In genomic region chr4:162700815-162701361, GRCh38 we compare ENCODE assay signal across 20 cellular contexts.
DNase-seq lines count a peak whose midpoint lies in the region; ATAC-seq and TF ChIP-seq lines count a peak whose summit lies in the region.
"Had no signal": no experiment of that assay in that cellular context is flagged by ENCODE, and none has a peak within 500 bp of the region (broad histone marks: within the 10 kb centered on the region; RNA-seq: fewer than 3 reads in every experiment).

No MANE protein-coding gene starts in this region.

- DNase-seq in GM12865 (ENCODE audit: low read depth) (peak; percentile 12), HT1080 (ENCODE audit: low read depth) (peak; percentile 49), suprapubic skin (ENCODE audit: low spot score in 2 of 2) (no peak), T-helper 17 cell (no peak), NOMO-1 treated with dmso at 0.1 percent for 144 hours (lab: John Stamatoyannopoulos, UW; ENCODE audit: unreplicated experiment) (no peak)
- DNase-seq in stimulated activated naive CD4-positive, alpha-beta T cell treated with Interleukin-2 at 50 U/mL for 16 hours (lab: John Stamatoyannopoulos, UW): no peak
- DNase-seq: activated CD4-positive, CD25-positive, alpha-beta regulatory T cell treated with anti-CD3 and anti-CD28 coated beads, Interleukin-2, amount 50 U/mL, for 72 hours; CD4-positive, alpha-beta memory T cell; DMS79 treated with DMSO at 0.1 percent for 48 hours; left ventricle myocardium superior; NCI-H2029; NCI-H510A treated with DMSO at 0.1 percent for 48 hours; SIG-M5; sigmoid colon; stimulated activated CD4-positive, alpha-beta T cell treated with anti-CD3 and anti-CD28 coated beads, Interleukin-1b, Interleukin-23, amount 100 ng/mL, for 48 hours; uterus had no signal

- no peaks in the 10 kb centered on the region for H3K9me3 ChIP-seq in suprapubic skin
- H3K9me3 ChIP-seq in T-helper 17 cell (ENCODE audit: control insufficient read depth, low read length, poor library complexity, severe bottlenecking): no peaks in the 10 kb centered on the region

- no peaks in the 10 kb centered on the region for H3K27me3 Mint-ChIP-seq in T-helper 17 cell
- H3K27me3 Mint-ChIP-seq: CD4-positive, alpha-beta memory T cell had no signal

- WGBS in suprapubic skin: 75% methylated on average over 3 of the region's 3 CpGs

- H3K4me1 Mint-ChIP-seq in T-helper 17 cell: no peaks in the 10 kb centered on the region
- H3K4me1 Mint-ChIP-seq: CD4-positive, alpha-beta memory T cell had no signal

- ATAC-seq in GM19025 (IDR thresholded peaks at IDR 0.05; ENCODE audit: low read depth, unreplicated experiment): peak; percentile 58
- ATAC-seq in HG02852 (IDR thresholded peaks at IDR 0.05; ENCODE audit: unreplicated experiment): peak; percentile 77
- ATAC-seq in T-helper 17 cell: no peak
- ATAC-seq: left ventricle myocardium superior had no signal

- no peaks in the 10 kb centered on the region for H3K36me3 Mint-ChIP-seq in T-helper 17 cell (ENCODE audit: low read depth)
- H3K36me3 Mint-ChIP-seq: CD4-positive, alpha-beta memory T cell; IgD-negative memory B cell had no signal

- no peak overlapping the region for H3K4me3 Mint-ChIP-seq in T-helper 17 cell
- H3K4me3 Mint-ChIP-seq: CD4-positive, alpha-beta memory T cell had no signal

- TF ChIP-seq POLR2A in suprapubic skin (IDR thresholded peaks at IDR 0.05): no peak

- H3K27ac ChIP-seq in suprapubic skin: no peak overlapping the region
- H3K27ac ChIP-seq: sigmoid colon, uterus had no signal

- TF ChIP-seq CTCF in GM12865 (IDR thresholded peaks at IDR 0.05; ENCODE audit: insufficient read depth, low read depth, low read length, missing control alignments): no peak
- no peak for TF ChIP-seq CTCF in suprapubic skin (IDR thresholded peaks at IDR 0.05)

- no peak for TF ChIP-seq EP300 in suprapubic skin (IDR thresholded peaks at IDR 0.05)

- no peak overlapping the region for H3K27ac Mint-ChIP-seq in T-helper 17 cell
- H3K27ac Mint-ChIP-seq: activated T-helper 2 cell treated with anti-CD3 and anti-CD28 coated beads, Interferon-gamma antibody, Interleukin-2, Interleukin-4, amounts not matched to agents 10 μg/mL and 5 μg/mL and 100 μg/mL, durations not matched to agents 14 hours and 24 hours and 36 hours; IgD-negative memory B cell had no signal

- no peaks in the 10 kb centered on the region for H3K36me3 ChIP-seq in suprapubic skin
- H3K36me3 ChIP-seq: sigmoid colon, uterus had no signal

- no peaks in the 10 kb centered on the region for H3K27me3 ChIP-seq in suprapubic skin
- H3K27me3 ChIP-seq: sigmoid colon, uterus had no signal

- no peak overlapping the region for H3K4me3 ChIP-seq in GM12865 (ENCODE audit: low read depth, low read length)
- no peak overlapping the region for H3K4me3 ChIP-seq in suprapubic skin
- H3K4me3 ChIP-seq: sigmoid colon, uterus had no signal

- no peaks in the 10 kb centered on the region for H3K4me1 ChIP-seq in suprapubic skin
- H3K4me1 ChIP-seq: sigmoid colon, uterus had no signal

Comparison
In these comparisons a context has a peak if more than half of its experiments do, and no peak if none do; other contexts are left out.
1. DNase-seq: peak in GM12865 (single experiment) and HT1080 (single experiment); none in suprapubic skin (0 of 2), T-helper 17 cell (0 of 3), NOMO-1 treated with dmso at 0.1 percent for 144 hours (single experiment) and stimulated activated naive CD4-positive, alpha-beta T cell treated with Interleukin-2 at 50 U/mL for 16 hours (single experiment).